ENCODE assay signal across 1 cellular context in the genomic region with DNA sequence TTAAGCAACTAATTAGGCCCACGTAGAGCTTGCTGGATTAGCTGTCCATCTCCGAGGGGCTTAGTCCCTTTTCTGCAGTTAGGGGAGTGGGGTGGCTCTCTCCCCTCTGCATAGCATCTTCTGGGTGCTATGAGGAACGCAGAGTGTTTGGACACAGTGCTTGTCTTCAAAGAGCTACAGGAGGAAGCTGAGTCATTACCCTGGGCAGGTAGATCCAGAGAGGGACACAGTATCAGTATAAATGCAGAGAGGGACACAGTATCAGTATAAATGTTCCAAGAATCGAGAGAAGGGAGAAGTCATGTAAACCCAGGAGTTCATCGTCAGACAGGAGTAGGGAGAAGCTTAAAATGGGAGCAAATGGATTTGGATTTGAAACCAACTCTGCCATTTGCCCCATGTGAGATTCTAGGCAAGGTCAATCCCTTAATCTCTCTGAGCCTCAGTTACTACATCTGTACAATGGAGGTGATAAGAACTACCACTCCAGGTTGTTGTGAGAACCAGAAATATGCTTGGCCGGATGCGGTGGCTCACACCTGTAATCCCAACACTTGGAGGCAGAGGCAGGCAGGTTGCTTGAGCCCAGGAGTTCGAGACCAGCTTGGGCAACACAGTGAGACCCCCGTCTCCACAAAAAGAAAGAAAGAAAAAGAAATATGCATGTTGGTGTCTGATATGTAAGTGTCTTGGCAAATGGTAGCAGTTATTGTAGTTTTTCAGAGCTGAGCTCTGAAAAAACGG.
TF ChIP-seq lines count a peak whose summit lies in the region.

No MANE protein-coding gene starts in this region.

TF ChIP-seq in HepG2, 621 proteins besides CTCF, POLR2A, EP300 and RAD21 (continued from another document):
- TF ChIP-seq, protein P1, sequence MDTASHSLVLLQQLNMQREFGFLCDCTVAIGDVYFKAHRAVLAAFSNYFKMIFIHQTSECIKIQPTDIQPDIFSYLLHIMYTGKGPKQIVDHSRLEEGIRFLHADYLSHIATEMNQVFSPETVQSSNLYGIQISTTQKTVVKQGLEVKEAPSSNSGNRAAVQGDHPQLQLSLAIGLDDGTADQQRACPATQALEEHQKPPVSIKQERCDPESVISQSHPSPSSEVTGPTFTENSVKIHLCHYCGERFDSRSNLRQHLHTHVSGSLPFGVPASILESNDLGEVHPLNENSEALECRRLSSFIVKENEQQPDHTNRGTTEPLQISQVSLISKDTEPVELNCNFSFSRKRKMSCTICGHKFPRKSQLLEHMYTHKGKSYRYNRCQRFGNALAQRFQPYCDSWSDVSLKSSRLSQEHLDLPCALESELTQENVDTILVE (CRISPR knock-in tag; IDR thresholded peaks at IDR 0.05), result no peak
- TF ChIP-seq SRSF1 (optimal IDR thresholded peaks at IDR 0.05; ENCODE audit: low read depth, low read length) (no peak), NPAS2 (CRISPR knock-in tag; IDR thresholded peaks at IDR 0.05; ENCODE audit: borderline replicate concordance) (no peak), EZH2 (conservative IDR thresholded peaks at IDR 0.05; ENCODE audit: low read depth, low read length) (0 out of 2 replicates have a peak, but pooled peaks have one; percentile 33), ZNF354B (CRISPR knock-in tag; IDR thresholded peaks at IDR 0.05) (no peak), RARA (CRISPR knock-in tag; IDR thresholded peaks at IDR 0.05) (no peak)
- TF ChIP-seq, protein P2, sequence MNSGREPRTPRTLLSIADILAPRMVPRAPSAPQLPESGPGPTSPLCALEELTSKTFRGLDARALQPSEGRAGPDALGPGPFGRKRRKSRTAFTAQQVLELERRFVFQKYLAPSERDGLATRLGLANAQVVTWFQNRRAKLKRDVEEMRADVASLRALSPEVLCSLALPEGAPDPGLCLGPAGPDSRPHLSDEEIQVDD (CRISPR knock-in tag; IDR thresholded peaks at IDR 0.05; ENCODE audit: borderline replicate concordance), result no peak
